ENCODE assay signal across 1 cellular context in genomic region chr12:6998708-6999451, GRCh38.
TF ChIP-seq lines count a peak whose summit lies in the region.

No MANE protein-coding gene starts in this region.

TF ChIP-seq in HepG2, 621 proteins besides CTCF, POLR2A, EP300 and RAD21:
- TF ChIP-seq ASH2L (IDR thresholded peaks at IDR 0.05; ENCODE audit: insufficient read length, low read depth, low read length) (no peak), FOSL2 (CRISPR knock-in tag; IDR thresholded peaks at IDR 0.05) (0 out of 2 replicates have a peak, but pooled peaks have one; percentile 21)
